8 cellular contexts compared by ENCODE assay signal in the genomic region with DNA sequence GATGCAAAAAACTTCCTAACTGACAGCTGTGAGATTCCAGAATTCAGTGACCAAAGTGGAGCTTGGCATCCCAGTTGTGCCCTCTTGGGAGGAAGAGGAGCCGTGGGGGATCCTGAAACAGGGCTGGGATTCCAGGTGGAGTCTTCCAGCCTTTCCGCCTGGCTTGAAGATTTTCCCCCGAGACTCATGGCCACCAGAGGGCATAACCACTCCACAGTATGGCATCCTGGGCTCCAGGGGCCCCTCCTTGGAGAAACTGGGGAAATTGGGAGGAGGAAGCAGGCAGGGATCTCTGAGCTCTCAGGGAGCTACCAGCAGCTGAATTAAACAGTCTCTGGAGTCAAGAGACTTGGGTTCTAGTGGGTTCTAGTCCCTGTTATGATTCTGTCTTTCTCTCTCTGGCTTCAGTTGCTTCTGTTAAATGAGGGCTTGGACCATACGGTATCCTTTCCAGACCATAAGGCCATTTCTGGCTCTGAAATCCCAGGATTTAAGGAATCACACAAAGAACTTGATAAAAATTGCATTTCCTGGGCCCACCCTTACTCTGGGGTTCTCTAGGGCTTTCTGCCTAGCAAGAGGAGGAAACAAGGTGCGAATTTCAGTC. TPM values are rescaled to one million over a fixed set of nuclear protein-coding genes. Genes with fewer than 3 reads are reported as not detected.
DNase-seq lines count a peak whose midpoint lies in the region; ATAC-seq and TF ChIP-seq lines count a peak whose summit lies in the region.

No MANE protein-coding gene starts in this region.

- no peaks in the 10 kb centered on the region for H3K36me3 ChIP-seq in adrenal gland (replicated peaks in 1 of 2)
- H3K36me3 ChIP-seq in thoracic aorta: no peaks in the 10 kb centered on the region

- peaks cover 0 to 12% of the 10 kb centered on the region in 2 donors for H3K4me1 ChIP-seq in adrenal gland (replicated peaks in 1 of 2)
- peaks cover 2 to 18% of the 10 kb centered on the region in 2 donors for H3K4me1 ChIP-seq in thoracic aorta (ENCODE audit: control insufficient read depth in 1 of 2, low read depth in 2 of 2)

- no peak for TF ChIP-seq POLR2A in adrenal gland (IDR thresholded peaks at IDR 0.05)

- no peak overlapping the region for H3K4me3 ChIP-seq in adrenal gland
- H3K4me3 ChIP-seq in thoracic aorta: no peak overlapping the region

- peak; percentile 44 for DNase-seq in G401 (ENCODE audit: low spot score)
- peak; percentile 2 for DNase-seq in NCI-H1105 (lab: John Stamatoyannopoulos, UW)
- peak; percentile 48 to 83 (median 71) for DNase-seq in adrenal gland
- peak; percentile 75 for DNase-seq in iPS-NIHi11 (ENCODE audit: low spot score)
- no peak for DNase-seq in thoracic aorta (ENCODE audit: low spot score)
- DNase-seq in NCI-H128 (lab: John Stamatoyannopoulos, UW; ENCODE audit: unreplicated experiment): no peak
- DNase-seq in mesenteric fat pad (ENCODE audit: low spot score): no peak

- intact Hi-C loops in adrenal gland (cut with DNase I): no loop called here

- WGBS in adrenal gland, 4 donors: 50 to 57% (median 55%) methylated on average over 5 of the region's 5 CpGs

- H3K9me3 ChIP-seq in adrenal gland (replicated peaks in 1 of 3): no peaks in the 10 kb centered on the region
- no peaks in the 10 kb centered on the region for H3K9me3 ChIP-seq in thoracic aorta

- H3K27ac ChIP-seq in adrenal gland (no peak overlapping the region), thoracic aorta (no peak overlapping the region)

- in situ Hi-C loops in G401 (cut with HindIII; ENCODE audit: low sequenced_read_pairs): no loop called here

- H3K27me3 ChIP-seq in adrenal gland (peaks cover 13% of the 10 kb centered on the region), thoracic aorta (replicated peaks; ENCODE audit: insufficient read depth) (no peaks in the 10 kb centered on the region)

- ATAC-seq in thoracic aorta (ENCODE audit: insufficient number of reproducible peaks, low FRiP score, low read depth) (no peak), HG02852 (IDR thresholded peaks at IDR 0.05; ENCODE audit: unreplicated experiment) (no peak)

- TF ChIP-seq CTCF in adrenal gland (IDR thresholded peaks at IDR 0.05) (peak; percentile 48 to 81 (median 67)), thoracic aorta (IDR thresholded peaks at IDR 0.05) (peak; percentile 48)

RNA-seq across cellular contexts. Expression of a gene that starts 2.6 kb away (rescaled TPM):
- 33.3 and 78.2 TPM in 2 replicates for total RNA-seq in G401 (2014; rRNA removed; shearing (Covaris generic))
- total RNA-seq in adrenal gland: 10 to 100 TPM in 5 of 8 donors, 1 to 10 TPM in 3; 1.8 to 26.0 (median 14.9) TPM
- polyA plus RNA-seq in adrenal gland: 10 to 100 TPM in 2 of 3 donors, 1 to 10 TPM in 1; 5.3 to 44.9 (median 41.3) TPM
- 10 to 100 TPM; 17.0 to 21.9 TPM for total RNA-seq in thoracic aorta
- total RNA-seq in mesenteric fat pad: 117 TPM

RNA-seq across cellular contexts. Expression of a gene that starts 47.1 kb away (rescaled TPM):
- 9.8 and 16.5 TPM in 2 replicates for total RNA-seq in G401 (2014; rRNA removed; shearing (Covaris generic))
- total RNA-seq in adrenal gland (100 to 1,000 TPM in 5 of 8 donors, 10 to 100 TPM in 3; 49.5 to 854 (median 185) TPM), thoracic aorta (100 to 1,000 TPM; 112 to 468 TPM), mesenteric fat pad (863 TPM)
- polyA plus RNA-seq in adrenal gland: 100 to 1,000 TPM in 2 of 3 donors, 10 to 100 TPM in 1; 34.5 to 499 (median 282) TPM

RNA-seq across cellular contexts. Expression of a gene that starts 52.6 kb away (rescaled TPM):
- total RNA-seq in G401 (2014; rRNA removed; shearing (Covaris generic)): 1.6 and 3.0 TPM in 2 replicates
- total RNA-seq in adrenal gland (10 to 100 TPM in 7 of 8 donors, 1 to 10 TPM in 1; 6.3 to 26.3 (median 16.4) TPM), thoracic aorta (10 to 100 TPM in 1 of 2 donors, 1 to 10 TPM in 1; 9.9 to 24.4 TPM), mesenteric fat pad (40.9 TPM)
- polyA plus RNA-seq in adrenal gland: 10 to 100 TPM in 2 of 3 donors, 1 to 10 TPM in 1; 9.5 to 14.1 (median 13.8) TPM

Comparison
In these comparisons a context has a peak if more than half of its experiments do, and no peak if none do; other contexts are left out.
1. DNase-seq: peak in G401 (single experiment), NCI-H1105 (single experiment), adrenal gland (7 of 7) and iPS-NIHi11 (single experiment); none in thoracic aorta (single experiment), NCI-H128 (single experiment) and mesenteric fat pad (single experiment).